9 cellular contexts compared by ENCODE assay signal in the genomic region with DNA sequence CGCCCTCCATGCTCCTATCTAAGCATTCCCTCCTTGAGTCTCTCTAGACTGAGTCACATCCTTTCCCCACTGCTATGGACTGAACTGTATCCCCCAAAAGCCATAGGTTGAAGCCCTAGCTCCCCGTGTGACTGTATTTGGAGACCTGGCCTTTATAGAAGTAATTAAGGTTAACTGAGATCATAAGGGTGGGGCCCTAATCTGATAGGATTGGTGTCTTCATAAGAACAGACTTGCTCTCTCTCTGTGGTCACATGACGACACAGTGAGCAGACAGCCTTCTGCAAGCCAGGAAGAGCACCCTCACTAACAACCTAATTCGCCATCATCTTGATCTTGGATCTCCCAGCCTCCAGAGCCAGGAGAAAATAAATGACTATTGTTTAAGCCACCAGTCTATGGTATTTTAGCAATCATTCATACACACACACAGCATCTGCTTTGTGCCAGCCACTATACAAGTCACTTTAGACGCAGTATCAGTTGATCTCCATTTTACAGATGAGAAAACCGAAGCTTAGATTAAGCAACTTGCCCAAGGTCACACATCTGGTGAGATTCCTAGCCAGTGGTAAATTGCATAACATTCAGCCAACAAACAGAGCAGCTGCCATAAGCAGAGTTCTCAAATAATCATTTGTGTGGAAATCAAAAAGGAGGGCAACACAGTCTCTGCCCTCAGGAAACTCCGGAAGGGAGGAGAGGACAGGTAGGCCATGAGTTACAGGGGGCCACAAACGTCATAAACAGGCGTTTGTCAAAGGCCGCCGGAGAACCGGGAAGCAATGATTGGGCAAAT.
A peak's percentile ranks its signal among the peaks of the same experiment; 100 is the strongest.
DNase-seq lines count a peak whose midpoint lies in the region; ATAC-seq and TF ChIP-seq lines count a peak whose summit lies in the region.
"Had no signal": no experiment of that assay in that cellular context is flagged by ENCODE, and none has a peak within 500 bp of the region (broad histone marks: within the 10 kb centered on the region; RNA-seq: fewer than 3 reads in every experiment).

No MANE protein-coding gene starts in this region.

- H3K36me3 ChIP-seq in skeletal muscle tissue (ENCODE audit: control insufficient read depth in 3 of 3, insufficient read depth in 3 of 3, low read length in 3 of 3) (no peaks in the 10 kb centered on the region), H7 (replicated peaks; ENCODE audit: control insufficient read depth, insufficient read depth, low read length) (no peaks in the 10 kb centered on the region)
- H3K36me3 ChIP-seq: thoracic aorta had no signal

- no peak for DNase-seq in T-helper 2 cell treated with Interferon-gamma antibody and Interleukin-4, amounts not matched to agents 5 μg/mL and 100 μg/mL, for 36 hours (ENCODE audit: low spot score)
- no peak for DNase-seq in T-helper 2 cell
- DNase-seq in RWPE1 (ENCODE audit: low spot score): no peak
- DNase-seq in ureter (ENCODE audit: low spot score): no peak
- DNase-seq in cerebellar cortex (ENCODE audit: low spot score): no peak
- DNase-seq in H7: no peak

- no peak overlapping the region for H3K27ac Mint-ChIP-seq in T-helper 2 cell treated with Interferon-gamma antibody and Interleukin-4, amounts not matched to agents 5 μg/mL and 100 μg/mL, for 36 hours

- H3K9me3 ChIP-seq in skeletal muscle tissue (ENCODE audit: control insufficient read depth in 3 of 3, low read length in 3 of 3): no peaks in the 10 kb centered on the region

- peaks cover 4% of the 10 kb centered on the region for H3K36me3 Mint-ChIP-seq in T-helper 2 cell treated with Interferon-gamma antibody and Interleukin-4, amounts not matched to agents 5 μg/mL and 100 μg/mL, for 36 hours (ENCODE audit: low read depth)

- POLR2A ChIA-PET in RWPE1 (lab: Yijun Ruan, JAX; ENCODE audit: low non-redundant PET): no interaction called here

- ATAC-seq in esophagus mucosa: peak; percentile 26

- peak overlapping the region in 2 of 3 donors; percentile 73 to 77 for H3K4me3 ChIP-seq in skeletal muscle tissue (ENCODE audit: low read length in 3 of 3)
- no peak overlapping the region for H3K4me3 ChIP-seq in H7 (ENCODE audit: insufficient read depth, low read depth, low read length)

- H3K9ac ChIP-seq in skeletal muscle tissue (ENCODE audit: low read depth in 1 of 3, low read length in 3 of 3): peak overlapping the region; percentile 4 to 94 (median 82)

- H3K27ac ChIP-seq in RWPE1 (peak overlapping the region; percentile 94), skeletal muscle tissue (ENCODE audit: low read depth, low read length) (peak overlapping the region; percentile 96)

- H3K9me3 Mint-ChIP-seq in T-helper 2 cell treated with Interferon-gamma antibody and Interleukin-4, amounts not matched to agents 5 μg/mL and 100 μg/mL, for 36 hours: peaks cover 19% of the 10 kb centered on the region

- no peaks in the 10 kb centered on the region for H3K27me3 ChIP-seq in skeletal muscle tissue (ENCODE audit: control insufficient read depth in 3 of 3, insufficient read depth in 3 of 3, low read length in 3 of 3)
- H3K27me3 ChIP-seq in H7 (ENCODE audit: control insufficient read depth, insufficient read depth, low read length): peaks cover 19% of the 10 kb centered on the region

- peaks cover 74% of the 10 kb centered on the region for H3K27me3 Mint-ChIP-seq in T-helper 2 cell treated with Interferon-gamma antibody and Interleukin-4, amounts not matched to agents 5 μg/mL and 100 μg/mL, for 36 hours (ENCODE audit: low read depth)

- CTCF ChIA-PET in RWPE1 (lab: Yijun Ruan, JAX): interaction anchor here (0.6 to 1.6 kb wide), 3 partner anchors 242 to 289 kb away, joined by 3 to 7 read pairs (median 4); no protein-coding TSS in a partner anchor

- H3K4me1 Mint-ChIP-seq in T-helper 2 cell treated with Interferon-gamma antibody and Interleukin-4, amounts not matched to agents 5 μg/mL and 100 μg/mL, for 36 hours (ENCODE audit: low read depth): peaks cover 15% of the 10 kb centered on the region

- no peak for TF ChIP-seq CTCF in RWPE1 (conservative IDR thresholded peaks at IDR 0.05; ENCODE audit: low read depth)

- H3K4me1 ChIP-seq in skeletal muscle tissue (ENCODE audit: control insufficient read depth in 3 of 3, insufficient read depth in 3 of 3, low read length in 3 of 3): peaks cover 28 to 33% (median 30%) of the 10 kb centered on the region in 3 donors

- peak overlapping the region; percentile 71 for H3K4me3 Mint-ChIP-seq in T-helper 2 cell treated with Interferon-gamma antibody and Interleukin-4, amounts not matched to agents 5 μg/mL and 100 μg/mL, for 36 hours
